23 cellular contexts compared by ENCODE assay signal in genomic region chr1:225534772-225535171, GRCh38.
"Had no signal": no experiment of that assay in that cellular context is flagged by ENCODE, and none has a peak within 500 bp of the region (broad histone marks: within the 10 kb centered on the region; RNA-seq: fewer than 3 reads in every experiment).

No MANE protein-coding gene starts in this region.

- H3K27ac ChIP-seq: SJSA1 had no signal

- H3K4me1 Mint-ChIP-seq: T-cell had no signal

- H3K36me3 Mint-ChIP-seq: T-cell had no signal

- FAIRE-seq: HepG2 had no signal

- H3K4me1 ChIP-seq: SJSA1 had no signal

- H3K27me3 ChIP-seq: SJSA1 had no signal

- H3K9me3 ChIP-seq: SJSA1, SK-N-SH had no signal

- H3K27ac Mint-ChIP-seq: T-cell had no signal

- H3K9me3 Mint-ChIP-seq: T-cell had no signal

- H3K4me3 ChIP-seq: SJSA1 had no signal

- H3K4me3 Mint-ChIP-seq: T-cell had no signal

- ATAC-seq: HepG2, T-cell had no signal

- DNase-seq: IMR-90, Karpas-422, KG1, MM.1S, NCI-H1092 treated with DMSO at 0.1 percent for 48 hours, NCI-H1436, NCI-H187, NCI-H2029, NCI-H2081 treated with DMSO at 0.1 percent for 48 hours, NCI-H2171, NCI-H226, NCI-H446, NCI-H510A, NCI-H524 treated with DMSO at 0.1 percent for 48 hours, NCI-H774, Right ventricle myocardium superior, RPMI8226, SIG-M5, SK-N-SH, SW 1271, T-cell had no signal
